In the genomic region with DNA sequence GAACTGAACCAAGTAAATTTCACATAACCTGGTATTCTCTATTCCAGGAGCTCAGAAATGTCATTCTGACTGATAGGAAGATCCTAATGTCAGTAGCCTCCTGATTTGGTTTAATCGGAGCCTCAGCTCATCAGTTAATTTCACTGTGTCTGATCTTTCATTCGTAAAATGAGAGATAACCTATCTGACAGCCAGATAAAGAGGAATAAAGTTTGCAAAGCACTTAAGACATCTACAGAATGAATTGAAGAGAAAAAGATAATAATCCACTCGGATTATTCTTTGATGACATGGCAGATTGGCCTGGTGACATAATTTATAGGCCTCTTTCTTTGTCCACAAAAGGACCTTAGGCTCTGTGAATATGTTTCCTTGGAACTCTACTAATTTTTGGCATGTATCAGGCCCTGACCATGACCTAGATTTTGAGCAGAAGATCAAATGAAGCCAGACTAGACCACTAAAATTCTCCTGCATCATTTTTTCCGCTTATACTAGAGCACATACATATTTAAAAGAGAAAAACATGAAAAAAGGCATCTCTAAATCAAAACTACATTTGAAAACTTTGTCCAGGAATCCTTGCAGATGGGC, we compare ENCODE assay signal across 21 cellular contexts.
DNase-seq lines count a peak whose midpoint lies in the region; ATAC-seq, FAIRE-seq and TF ChIP-seq lines count a peak whose summit lies in the region.
"Had no signal": no experiment of that assay in that cellular context is flagged by ENCODE, and none has a peak within 500 bp of the region (broad histone marks: within the 10 kb centered on the region; RNA-seq: fewer than 3 reads in every experiment).

No MANE protein-coding gene starts in this region.

- H3K27ac ChIP-seq in A549: peak overlapping the region; percentile 66 to 76; a peak in 5 of 6 replicates
- peak overlapping the region in 1 of 2 donors; percentile 27 for H3K27ac ChIP-seq in left lung
- peak overlapping the region; percentile 48 for H3K27ac ChIP-seq in rectal smooth muscle tissue (ENCODE audit: low read depth, low read length)
- H3K27ac ChIP-seq in tibial nerve: no peak overlapping the region
- H3K27ac ChIP-seq: C4-2B, PC-9, RWPE1 had no signal

- 77% methylated on average over 4 of the region's 4 CpGs for WGBS in A549 (ENCODE audit: missing lambda C conversion rate)
- 76 to 77% methylated on average over 4 of the region's 4 CpGs for WGBS in tibial nerve, 2 donors

- H3K9ac ChIP-seq in rectal smooth muscle tissue (ENCODE audit: low read length): no peak overlapping the region

- TF ChIP-seq EP300 in A549 (IDR thresholded peaks at IDR 0.05) (no peak), tibial nerve (IDR thresholded peaks at IDR 0.05) (no peak)

- no peak overlapping the region for H3K27ac Mint-ChIP-seq in Calu3 (ENCODE audit: unreplicated experiment)

- no peak for TF ChIP-seq POLR2A in A549 (IDR thresholded peaks at IDR 0.05; ENCODE audit: low read length)
- no peak for TF ChIP-seq POLR2A in tibial nerve (IDR thresholded peaks at IDR 0.05)

- H3K4me3 Mint-ChIP-seq in Calu3 (ENCODE audit: low read depth, unreplicated experiment): no peak overlapping the region

- no TSS peak for BruUV-seq in Calu3 (replicated peaks; lab: Mats Ljungman, UMichigan)

- peaks cover 31% of the 10 kb centered on the region for H3K4me1 ChIP-seq in A549
- H3K4me1 ChIP-seq in left lung: no peaks in the 10 kb centered on the region
- peaks cover 17% of the 10 kb centered on the region for H3K4me1 ChIP-seq in rectal smooth muscle tissue (ENCODE audit: control insufficient read depth, insufficient read depth, low read length)
- peaks cover 0 to 25% (median 0%) of the 10 kb centered on the region in 4 donors for H3K4me1 ChIP-seq in tibial nerve

- H3K9me3 Mint-ChIP-seq in Calu3 (ENCODE audit: low read depth, unreplicated experiment): peaks cover 2% of the 10 kb centered on the region

- ATAC-seq in A549 (no peak), left lung (peak; percentile 29)

- no peak for TF ChIP-seq RAD21 in A549 (conservative IDR thresholded peaks at IDR 0.05 in 1 of 2, IDR thresholded peaks at IDR 0.05 in 1 of 2)

- peaks cover 0 to 19% of the 10 kb centered on the region in 2 donors for H3K27me3 ChIP-seq in left lung
- no peaks in the 10 kb centered on the region for H3K27me3 ChIP-seq in rectal smooth muscle tissue (ENCODE audit: control insufficient read depth, insufficient read depth, low read length)
- peaks cover 0 to 5% of the 10 kb centered on the region in 2 donors for H3K27me3 ChIP-seq in tibial nerve

- POLR2A ChIA-PET in A549 (lab: Yijun Ruan, JAX): interaction anchor here (0.6 to 2.1 kb wide), 2 partner anchors 24 to 56 kb away, joined by 4 to 12 read pairs; no protein-coding TSS in a partner anchor

- H3K4me2 ChIP-seq in A549: peak overlapping the region; percentile 78; the same call in 1 of the 3 replicates
- H3K4me2 ChIP-seq: PC-9 had no signal

- intact Hi-C loops in left lung (cut with DNase I): no loop called here
- intact Hi-C loops in Calu3 (cut with micrococcal nuclease; ENCODE audit: unreplicated experiment): loop anchor here (5.0 to 10.0 kb wide), 2 partner anchors 56 to 257 kb away; no protein-coding TSS in a partner anchor

- TF ChIP-seq CTCF in A549 (IDR thresholded peaks at IDR 0.05) (no peak), left lung (IDR thresholded peaks at IDR 0.05) (no peak), tibial nerve (IDR thresholded peaks at IDR 0.05) (no peak), Calu3 (IDR thresholded peaks at IDR 0.05; ENCODE audit: unreplicated experiment) (no peak)

- CTCF ChIA-PET in A549 (lab: Yijun Ruan, JAX) (interaction anchor here (1.1 to 4.2 kb wide), 8 partner anchors 9 to 470 kb away, joined by 3 to 18 read pairs (median 6); no protein-coding TSS in a partner anchor), Calu3 (lab: Charles Lee) (no interaction called here)

- no peak for FAIRE-seq in A549 (lab: Jason Lieb, UNC)
- FAIRE-seq: D721Med, H54 had no signal

- DNase-seq in A549 (ENCODE audit: low read depth in 1 of 2, low spot score in 1 of 2): no peak
- DNase-seq in RPMI7951 (ENCODE audit: low read depth): peak; percentile 18
- DNase-seq in left lung: no peak
- no peak for DNase-seq in hypothalamus (lab: John Stamatoyannopoulos, UW)
- no peak for DNase-seq in tibial nerve (ENCODE audit: low spot score in 2 of 2)
- DNase-seq in activated naive CD4-positive, alpha-beta T cell treated with Interleukin-2 at 50 U/mL for 16 hours: no peak
- DNase-seq in Calu3: no peak
- DNase-seq: 8988T, DMS53, EL, GF-D8, Karpas-422, NCI-H187, NCI-H446 treated with DMSO at 0.1 percent for 48 hours, PC-9, SHP77 treated with DMSO at 0.1 percent for 48 hours had no signal

- H3K9me3 ChIP-seq in A549 (no peaks in the 10 kb centered on the region), left lung (no peaks in the 10 kb centered on the region), tibial nerve (no peaks in the 10 kb centered on the region)

- no peaks in the 10 kb centered on the region for H3K27me3 Mint-ChIP-seq in Calu3 (ENCODE audit: unreplicated experiment)

- H3K36me3 ChIP-seq in left lung (no peaks in the 10 kb centered on the region), rectal smooth muscle tissue (ENCODE audit: control insufficient read depth, insufficient read depth, low read length) (no peaks in the 10 kb centered on the region), tibial nerve (no peaks in the 10 kb centered on the region)

- no peak overlapping the region for H3K4me3 ChIP-seq in A549
- H3K4me3 ChIP-seq in left lung: no peak overlapping the region
- H3K4me3 ChIP-seq in rectal smooth muscle tissue (ENCODE audit: low read length): no peak overlapping the region
- no peak overlapping the region for H3K4me3 ChIP-seq in tibial nerve
- H3K4me3 ChIP-seq: PC-9 had no signal

- peaks cover 37% of the 10 kb centered on the region for H3K4me1 Mint-ChIP-seq in Calu3 (ENCODE audit: low read depth, unreplicated experiment)

- H3K36me3 Mint-ChIP-seq in Calu3 (ENCODE audit: insufficient read depth, unreplicated experiment): peaks cover 5% of the 10 kb centered on the region

TF ChIP-seq in A549, 52 proteins besides CTCF, POLR2A, EP300 and RAD21:
- no peak for TF ChIP-seq POLR2AphosphoS2 (conservative IDR thresholded peaks at IDR 0.05; ENCODE audit: low read length)
- no peak for TF ChIP-seq ZFP36 (IDR thresholded peaks at IDR 0.05; ENCODE audit: borderline replicate concordance, partially characterized antibody)
- no peak for TF ChIP-seq HDAC2 (IDR thresholded peaks at IDR 0.05)
- no peak for TF ChIP-seq RARB (CRISPR knock-in tag; IDR thresholded peaks at IDR 0.05)
- no peak for TF ChIP-seq RFX5 (IDR thresholded peaks at IDR 0.05)
- TF ChIP-seq NPAS2 (CRISPR knock-in tag; IDR thresholded peaks at IDR 0.05; ENCODE audit: borderline replicate concordance): no peak
- no peak for TF ChIP-seq GATA3 (IDR thresholded peaks at IDR 0.05; ENCODE audit: borderline replicate concordance)
- no peak for TF ChIP-seq MYC (IDR thresholded peaks at IDR 0.05; ENCODE audit: borderline replicate concordance, low read length)
- no peak for TF ChIP-seq EHF (CRISPR knock-in tag; IDR thresholded peaks at IDR 0.05)
- TF ChIP-seq RCOR1 (IDR thresholded peaks at IDR 0.05; ENCODE audit: low read depth, low read length): no peak
- no peak for TF ChIP-seq ZSCAN20 (CRISPR knock-in tag; IDR thresholded peaks at IDR 0.05)
- TF ChIP-seq CEBPB (IDR thresholded peaks at IDR 0.05): no peak
- no peak for TF ChIP-seq JUNB (IDR thresholded peaks at IDR 0.05)
- no peak for TF ChIP-seq SMC3 (IDR thresholded peaks at IDR 0.05)
- no peak for TF ChIP-seq EHMT2 (IDR thresholded peaks at IDR 0.05; ENCODE audit: low read depth)
- TF ChIP-seq, protein P1, sequence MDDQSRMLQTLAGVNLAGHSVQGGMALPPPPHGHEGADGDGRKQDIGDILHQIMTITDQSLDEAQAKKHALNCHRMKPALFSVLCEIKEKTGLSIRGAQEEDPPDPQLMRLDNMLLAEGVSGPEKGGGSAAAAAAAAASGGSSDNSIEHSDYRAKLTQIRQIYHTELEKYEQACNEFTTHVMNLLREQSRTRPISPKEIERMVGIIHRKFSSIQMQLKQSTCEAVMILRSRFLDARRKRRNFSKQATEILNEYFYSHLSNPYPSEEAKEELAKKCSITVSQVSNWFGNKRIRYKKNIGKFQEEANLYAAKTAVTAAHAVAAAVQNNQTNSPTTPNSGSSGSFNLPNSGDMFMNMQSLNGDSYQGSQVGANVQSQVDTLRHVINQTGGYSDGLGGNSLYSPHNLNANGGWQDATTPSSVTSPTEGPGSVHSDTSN (IDR thresholded peaks at IDR 0.05): no peak

Comparison
In these comparisons a context has a peak if more than half of its experiments do, and no peak if none do; other contexts are left out.
1. H3K27ac ChIP-seq: peak in A549 (2 of 2) and rectal smooth muscle tissue (single experiment); none in tibial nerve (0 of 4).